12 cellular contexts compared by ENCODE assay signal in the genomic region with DNA sequence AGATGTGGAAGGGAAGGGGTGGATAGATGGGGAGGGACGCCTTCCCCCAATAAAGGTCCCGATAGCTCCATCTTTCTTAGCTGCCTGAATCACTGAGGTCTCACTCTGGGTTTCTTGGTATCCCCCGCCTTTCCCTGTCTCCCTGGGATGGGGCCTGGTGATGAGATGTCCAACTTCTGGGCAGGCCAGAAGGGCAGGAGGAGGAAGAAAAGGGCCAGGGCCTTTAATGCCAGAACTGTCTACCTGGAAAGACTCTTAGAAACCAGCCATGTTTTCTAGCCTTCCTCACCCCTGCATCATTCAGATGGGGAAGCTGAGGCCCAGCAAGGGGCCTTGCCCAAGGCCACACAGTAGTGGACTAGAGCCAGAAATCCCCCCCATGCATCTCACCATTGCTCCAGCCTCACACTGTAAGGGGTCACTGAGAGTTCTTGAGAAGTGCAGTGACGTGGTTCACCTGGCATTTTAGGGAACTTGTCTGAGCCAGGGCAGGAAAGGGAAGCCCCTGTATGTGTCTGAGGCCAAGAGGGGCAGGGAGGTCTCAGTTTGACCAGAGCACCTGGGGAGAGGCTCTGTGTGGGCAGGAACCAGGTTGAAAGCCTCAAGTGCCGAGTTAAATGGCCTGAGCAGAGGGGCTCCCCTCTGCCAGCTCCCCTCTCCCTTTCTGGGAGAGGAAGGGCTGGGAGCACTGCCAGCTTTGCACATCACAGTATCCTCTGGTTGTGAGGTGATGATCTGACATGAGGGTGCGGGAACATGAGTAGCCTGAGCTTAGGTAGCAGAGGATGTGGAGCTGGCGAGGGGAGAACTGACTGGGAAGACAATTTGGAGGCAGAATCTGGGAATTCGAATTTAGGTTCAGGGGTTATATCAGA. TPM values are rescaled to one million over a fixed set of nuclear protein-coding genes. Genes with fewer than 3 reads are reported as not detected.
DNase-seq lines count a peak whose midpoint lies in the region; ATAC-seq and TF ChIP-seq lines count a peak whose summit lies in the region.
"Had no signal": no experiment of that assay in that cellular context is flagged by ENCODE, and none has a peak within 500 bp of the region (broad histone marks: within the 10 kb centered on the region; RNA-seq: fewer than 3 reads in every experiment).

No MANE protein-coding gene starts in this region.

- peak overlapping the region in 1 of 6 donors; percentile 25 for H3K27ac Mint-ChIP-seq in immature natural killer cell
- H3K27ac Mint-ChIP-seq: dendritic cell treated with granulocyte-macrophage colony-stimulating factor and Interleukin-4, amounts not matched to agents 40 ng/mL and 50 ng/mL, for 4 days had no signal

- H3K9me3 Mint-ChIP-seq in immature natural killer cell: no peaks in the 10 kb centered on the region
- H3K9me3 Mint-ChIP-seq: dendritic cell treated with granulocyte-macrophage colony-stimulating factor and Interleukin-4, amounts not matched to agents 40 ng/mL and 50 ng/mL, for 4 days had no signal

- H2AFZ ChIP-seq in OCI-LY7 (ENCODE audit: low read length): peak overlapping the region; percentile 52

- no peaks in the 10 kb centered on the region for H3K27me3 ChIP-seq in rectal smooth muscle tissue (ENCODE audit: control insufficient read depth, insufficient read depth, low read length)

- DNase-seq in DMS79 treated with DMSO at 0.1 percent for 48 hours (lab: John Stamatoyannopoulos, UW) (peak; percentile 16), OCI-LY7 (ENCODE audit: low spot score) (peak; percentile 44), fibroblast of villous mesenchyme (ENCODE audit: low read depth) (peak; percentile 56), immature natural killer cell (no peak), amygdala (lab: John Stamatoyannopoulos, UW) (no peak)
- DNase-seq: activated CD4-positive, alpha-beta T cell treated with anti-CD3 and anti-CD28 coated beads, Interleukin-2, amount 50 U/mL, for 4 hours; Calu3; NCI-H774 had no signal

- no peaks in the 10 kb centered on the region for H3K9me2 ChIP-seq in OCI-LY7 (ENCODE audit: insufficient read depth, low read length)

- H3K4me3 ChIP-seq in OCI-LY7 (ENCODE audit: low read depth, low read length, poor library complexity, severe bottlenecking): no peak overlapping the region
- H3K4me3 ChIP-seq in fibroblast of villous mesenchyme (ENCODE audit: low read depth, low read length): no peak overlapping the region
- no peak overlapping the region for H3K4me3 ChIP-seq in rectal smooth muscle tissue (ENCODE audit: low read length)

- H3K79me2 ChIP-seq in OCI-LY7 (ENCODE audit: insufficient read depth, low read depth, low read length): no peaks in the 10 kb centered on the region

- no TSS peak for BruUV-seq in OCI-LY7 (replicated peaks; lab: Mats Ljungman, UMichigan)

- no peaks in the 10 kb centered on the region for H3K4me1 Mint-ChIP-seq in immature natural killer cell

- no peaks in the 10 kb centered on the region for H4K20me1 ChIP-seq in OCI-LY7 (ENCODE audit: insufficient read depth, low read length)

- POLR2A ChIA-PET in OCI-LY7 (lab: Charles Lee): interaction anchor here (0.6 kb wide), 1 partner anchor 97 kb away, joined by 3 read pairs; no protein-coding TSS in a partner anchor

- TF ChIP-seq CTCF in OCI-LY7 (conservative IDR thresholded peaks at IDR 0.05; ENCODE audit: low read length) (no peak), fibroblast of villous mesenchyme (IDR thresholded peaks at IDR 0.05; ENCODE audit: insufficient read depth, low read depth, low read length) (no peak)

- CTCF ChIA-PET in OCI-LY7 (lab: Charles Lee; ENCODE audit: unreplicated experiment): no interaction called here

- no peaks in the 10 kb centered on the region for H3K36me3 Mint-ChIP-seq in immature natural killer cell

- peaks cover 0 to 3% (median 3%) of the 10 kb centered on the region in 3 donors for H3K27me3 Mint-ChIP-seq in immature natural killer cell (ENCODE audit: low read depth in 3 of 3)

- intact Hi-C loops in OCI-LY7 (cut with micrococcal nuclease; ENCODE audit: unreplicated experiment): no loop called here

- H3K4me1 ChIP-seq in OCI-LY7 (ENCODE audit: insufficient read depth, low read length, poor library complexity, severe bottlenecking) (peaks cover 35% of the 10 kb centered on the region), rectal smooth muscle tissue (ENCODE audit: control insufficient read depth, insufficient read depth, low read length) (peaks cover 94% of the 10 kb centered on the region)

- no peak overlapping the region for H3K4me3 Mint-ChIP-seq in immature natural killer cell
- H3K4me3 Mint-ChIP-seq: dendritic cell treated with granulocyte-macrophage colony-stimulating factor and Interleukin-4, amounts not matched to agents 40 ng/mL and 50 ng/mL, for 4 days had no signal

- H3K4me2 ChIP-seq in OCI-LY7 (ENCODE audit: low read length): peak overlapping the region; percentile 28

- no peak overlapping the region for H3K9ac ChIP-seq in rectal smooth muscle tissue (ENCODE audit: low read length)

- H3K27ac ChIP-seq in OCI-LY7 (ENCODE audit: low read depth, low read length, poor library complexity, severe bottlenecking) (no peak overlapping the region), rectal smooth muscle tissue (ENCODE audit: low read depth, low read length) (peak overlapping the region; percentile 79)

- H3K36me3 ChIP-seq in OCI-LY7 (ENCODE audit: insufficient read depth, low read length): no peaks in the 10 kb centered on the region
- no peaks in the 10 kb centered on the region for H3K36me3 ChIP-seq in rectal smooth muscle tissue (ENCODE audit: control insufficient read depth, insufficient read depth, low read length)

- ATAC-seq in HG03095 (IDR thresholded peaks at IDR 0.05; ENCODE audit: unreplicated experiment) (no peak), GM18870 (IDR thresholded peaks at IDR 0.05; ENCODE audit: unreplicated experiment) (no peak)

- no peaks in the 10 kb centered on the region for H3K9me3 ChIP-seq in OCI-LY7 (ENCODE audit: low read length)

RNA-seq across cellular contexts. Expression of gene ARHGEF17, which starts 14.3 kb away (rescaled TPM):
- total RNA-seq in OCI-LY7 (2014; rRNA removed; shearing (Covaris generic)): 0.19 and 0.21 TPM in 2 replicates
- total RNA-seq in OCI-LY7 (2022) (0.57 and 1.4 TPM in 2 replicates), fibroblast of villous mesenchyme (71.2 and 78.3 TPM in 2 replicates)
- not detected for polyA plus RNA-seq in immature natural killer cell

RNA-seq across cellular contexts. Expression of gene P2RY6, which starts 50.2 kb away (rescaled TPM):
- total RNA-seq in OCI-LY7 (2014; rRNA removed; shearing (Covaris generic)): not detected in 2 replicates
- not detected in 2 replicates for total RNA-seq in OCI-LY7 (2022)
- 0.32 TPM in 1 of 2 replicates, not detected in the other for total RNA-seq in fibroblast of villous mesenchyme
- polyA plus RNA-seq in immature natural killer cell: 1 to 10 TPM in 1 of 3 donors, not detected in 2; 3.0 TPM
- total RNA-seq: Calu3 had no signal

RNA-seq across cellular contexts. Expression of gene RELT, which starts 53.9 kb away (rescaled TPM):
- 16.6 and 21.5 TPM in 2 replicates for total RNA-seq in OCI-LY7 (2014; rRNA removed; shearing (Covaris generic))
- total RNA-seq in OCI-LY7 (2022) (24.7 and 30.8 TPM in 2 replicates), fibroblast of villous mesenchyme (3.5 and 4.2 TPM in 2 replicates)
- 1 to 10 TPM; 2.8 to 5.4 (median 3.6) TPM for polyA plus RNA-seq in immature natural killer cell

Comparison
In these comparisons a context has a peak if more than half of its experiments do, and no peak if none do; other contexts are left out.
1. DNase-seq: peak in DMS79 treated with DMSO at 0.1 percent for 48 hours (single experiment), OCI-LY7 (single experiment) and fibroblast of villous mesenchyme (single experiment); none in immature natural killer cell (0 of 3) and amygdala (0 of 56).
2. RNA of gene ARHGEF17, which starts 14.3 kb away (total RNA-seq): 71.2 to 78.3 TPM in fibroblast of villous mesenchyme; 0.19 to 1.4 TPM in OCI-LY7; every median in the first group is over 10 times any median in the second.